ENCODE assay signal across 22 cellular contexts in genomic region chr2:95061119-95061512, GRCh38. TPM values are rescaled to one million over a fixed set of nuclear protein-coding genes. Genes with fewer than 3 reads are reported as not detected.
A peak's percentile ranks its signal among the peaks of the same experiment; 100 is the strongest.
DNase-seq lines count a peak whose midpoint lies in the region; ATAC-seq and TF ChIP-seq lines count a peak whose summit lies in the region.
"Had no signal": no experiment of that assay in that cellular context is flagged by ENCODE, and none has a peak within 500 bp of the region (broad histone marks: within the 10 kb centered on the region; RNA-seq: fewer than 3 reads in every experiment).

No MANE protein-coding gene starts in this region.

- H3K9me3 ChIP-seq in CD4-positive, alpha-beta memory T cell (ENCODE audit: control insufficient read depth in 1 of 2, low read length in 2 of 2): no peaks in the 10 kb centered on the region
- H3K9me3 ChIP-seq: ascending aorta, MG63, psoas muscle, SK-N-SH, upper lobe of left lung had no signal

- no peak for DNase-seq in activated CD4-positive, alpha-beta T cell treated with anti-CD3 and anti-CD28 coated beads, Interleukin-2, amount 10 ng/mL, durations not matched to agents 7 days and 5 days
- no peak for DNase-seq in activated CD4-positive, alpha-beta T cell treated with anti-CD3 and anti-CD28 coated beads, Interleukin-2, amount 50 U/mL, for 1 hour
- DNase-seq in CD4-positive, alpha-beta memory T cell: no peak
- no peak for DNase-seq in activated T-helper 2 cell treated with anti-CD3 and anti-CD28 coated beads, Interferon-gamma antibody, Interleukin-2, Interleukin-4, amounts not matched to agents 10 μg/mL and 5 μg/mL and 100 μg/mL, durations not matched to agents 14 hours and 24 hours and 36 hours (ENCODE audit: low spot score)
- no peak for DNase-seq in naive thymus-derived CD8-positive, alpha-beta T cell
- DNase-seq in CD14-positive monocyte (ENCODE audit: low spot score): no peak
- no peak for DNase-seq in NCI-H2196 treated with DMSO at 0.1 percent for 48 hours (lab: John Stamatoyannopoulos, UW; ENCODE audit: unreplicated experiment)
- DNase-seq: DMS79 treated with DMSO at 0.1 percent for 48 hours, MG63, NCI-H1417, NCI-H446, psoas muscle, T1000 had no signal

- intact Hi-C loops in CD4-positive, alpha-beta memory T cell (cut with micrococcal nuclease): no loop called here
- intact Hi-C loops in activated T-helper 2 cell treated with anti-CD3 and anti-CD28 coated beads, Interferon-gamma antibody, Interleukin-2, Interleukin-4, amounts not matched to agents 10 μg/mL and 5 μg/mL and 100 μg/mL, durations not matched to agents 14 hours and 24 hours and 36 hours (cut with micrococcal nuclease): no loop called here
- intact Hi-C loops in CD14-positive monocyte (cut with micrococcal nuclease): no loop called here

- no peak for ATAC-seq in naive thymus-derived CD8-positive, alpha-beta T cell
- ATAC-seq in GM19035 (IDR thresholded peaks at IDR 0.05; ENCODE audit: unreplicated experiment): no peak
- ATAC-seq: psoas muscle had no signal

- H3K27ac ChIP-seq in CD4-positive, alpha-beta memory T cell (ENCODE audit: low read depth, low read length): no peak overlapping the region
- H3K27ac ChIP-seq: A549, ascending aorta, psoas muscle, upper lobe of left lung had no signal

- H3K4me3 ChIP-seq in CD4-positive, alpha-beta memory T cell (ENCODE audit: low read length in 2 of 2): no peak overlapping the region
- H3K4me3 ChIP-seq: A549, ascending aorta, MG63, psoas muscle, upper lobe of left lung had no signal

- H3K36me3 Mint-ChIP-seq in activated CD4-positive, alpha-beta T cell treated with anti-CD3 and anti-CD28 coated beads, Interleukin-2, amount 10 ng/mL, durations not matched to agents 7 days and 5 days (ENCODE audit: low read depth): peaks cover 3% of the 10 kb centered on the region
- H3K36me3 Mint-ChIP-seq in CD4-positive, alpha-beta memory T cell: no peaks in the 10 kb centered on the region
- no peaks in the 10 kb centered on the region for H3K36me3 Mint-ChIP-seq in activated T-helper 2 cell treated with anti-CD3 and anti-CD28 coated beads, Interferon-gamma antibody, Interleukin-2, Interleukin-4, amounts not matched to agents 10 μg/mL and 5 μg/mL and 100 μg/mL, durations not matched to agents 14 hours and 24 hours and 36 hours (ENCODE audit: low read depth)
- H3K36me3 Mint-ChIP-seq in naive thymus-derived CD8-positive, alpha-beta T cell: no peaks in the 10 kb centered on the region
- no peaks in the 10 kb centered on the region for H3K36me3 Mint-ChIP-seq in CD14-positive monocyte

- POLR2A ChIA-PET in activated CD4-positive, alpha-beta T cell treated with anti-CD3 and anti-CD28 coated beads, Interleukin-2, amount 10 ng/mL, durations not matched to agents 7 days and 5 days (lab: Charles Lee): no interaction called here
- POLR2A ChIA-PET in CD4-positive, alpha-beta memory T cell (lab: Charles Lee; ENCODE audit: partially characterized antibody): interaction anchor here (0.6 to 17.6 kb wide), 5 partner anchors 8 to 39 kb away, joined by 3 to 225 read pairs (median 4); no protein-coding TSS in a partner anchor
- POLR2A ChIA-PET in naive thymus-derived CD8-positive, alpha-beta T cell (lab: Charles Lee): interaction anchor here (0.7 to 20.2 kb wide), 4 partner anchors 7 to 36 kb away, joined by 3 to 537 read pairs (median 56); partner anchors contain the start of gene MAL

- no peaks in the 10 kb centered on the region for H3K27me3 ChIP-seq in CD4-positive, alpha-beta memory T cell (ENCODE audit: insufficient read depth, low read length)
- H3K27me3 ChIP-seq: ascending aorta, MG63, upper lobe of left lung had no signal

- H3K36me3 ChIP-seq in CD4-positive, alpha-beta memory T cell (ENCODE audit: insufficient read depth, low read length): no peaks in the 10 kb centered on the region
- H3K36me3 ChIP-seq: ascending aorta, MG63, upper lobe of left lung had no signal

- no peak for TF ChIP-seq CTCF in CD14-positive monocyte (IDR thresholded peaks at IDR 0.05)

- peak overlapping the region; percentile 91 for H3K27ac Mint-ChIP-seq in activated CD4-positive, alpha-beta T cell treated with anti-CD3 and anti-CD28 coated beads, Interleukin-2, amount 10 ng/mL, durations not matched to agents 7 days and 5 days
- H3K27ac Mint-ChIP-seq in CD4-positive, alpha-beta memory T cell: peak overlapping the region in 4 of 7 donors; percentile 13 to 74 (median 60)
- H3K27ac Mint-ChIP-seq in activated T-helper 2 cell treated with anti-CD3 and anti-CD28 coated beads, Interferon-gamma antibody, Interleukin-2, Interleukin-4, amounts not matched to agents 10 μg/mL and 5 μg/mL and 100 μg/mL, durations not matched to agents 14 hours and 24 hours and 36 hours: peak overlapping the region; percentile 48
- H3K27ac Mint-ChIP-seq in naive thymus-derived CD8-positive, alpha-beta T cell: peak overlapping the region in 8 of 10 donors; percentile 20 to 94 (median 78)
- H3K27ac Mint-ChIP-seq in CD14-positive monocyte: no peak overlapping the region

- peaks cover 49% of the 10 kb centered on the region for H3K4me1 Mint-ChIP-seq in activated CD4-positive, alpha-beta T cell treated with anti-CD3 and anti-CD28 coated beads, Interleukin-2, amount 10 ng/mL, durations not matched to agents 7 days and 5 days
- peaks cover 18 to 46% (median 35%) of the 10 kb centered on the region in 4 donors for H3K4me1 Mint-ChIP-seq in CD4-positive, alpha-beta memory T cell
- peaks cover 24% of the 10 kb centered on the region for H3K4me1 Mint-ChIP-seq in activated T-helper 2 cell treated with anti-CD3 and anti-CD28 coated beads, Interferon-gamma antibody, Interleukin-2, Interleukin-4, amounts not matched to agents 10 μg/mL and 5 μg/mL and 100 μg/mL, durations not matched to agents 14 hours and 24 hours and 36 hours (ENCODE audit: low read depth)
- peaks cover 27 to 49% (median 43%) of the 10 kb centered on the region in 4 donors for H3K4me1 Mint-ChIP-seq in naive thymus-derived CD8-positive, alpha-beta T cell
- no peaks in the 10 kb centered on the region for H3K4me1 Mint-ChIP-seq in CD14-positive monocyte

- CTCF ChIA-PET in activated CD4-positive, alpha-beta T cell treated with anti-CD3 and anti-CD28 coated beads, Interleukin-2, amount 10 ng/mL, durations not matched to agents 7 days and 5 days (lab: Charles Lee): interaction anchor here (0.5 to 8.6 kb wide), 4 partner anchors 8 to 1261 kb away, joined by 4 to 92 read pairs (median 4); no protein-coding TSS in a partner anchor
- CTCF ChIA-PET in CD4-positive, alpha-beta memory T cell (lab: Charles Lee; ENCODE audit: partially characterized antibody): interaction anchor here (2.5 to 9.8 kb wide), 4 partner anchors 8 to 54 kb away, joined by 8 to 153 read pairs (median 40); partner anchors contain the start of gene MAL

- H3K4me3 Mint-ChIP-seq in activated CD4-positive, alpha-beta T cell treated with anti-CD3 and anti-CD28 coated beads, Interleukin-2, amount 10 ng/mL, durations not matched to agents 7 days and 5 days: no peak overlapping the region
- peak overlapping the region in 1 of 8 donors; percentile 12 for H3K4me3 Mint-ChIP-seq in CD4-positive, alpha-beta memory T cell
- H3K4me3 Mint-ChIP-seq in activated T-helper 2 cell treated with anti-CD3 and anti-CD28 coated beads, Interferon-gamma antibody, Interleukin-2, Interleukin-4, amounts not matched to agents 10 μg/mL and 5 μg/mL and 100 μg/mL, durations not matched to agents 14 hours and 24 hours and 36 hours (ENCODE audit: low read depth): no peak overlapping the region
- H3K4me3 Mint-ChIP-seq in naive thymus-derived CD8-positive, alpha-beta T cell: peak overlapping the region in 2 of 10 donors; percentile 20 to 49
- H3K4me3 Mint-ChIP-seq in CD14-positive monocyte: no peak overlapping the region

- H3K4me1 ChIP-seq in CD4-positive, alpha-beta memory T cell (ENCODE audit: insufficient read depth, low read length): peaks cover 38% of the 10 kb centered on the region
- H3K4me1 ChIP-seq: A549, ascending aorta, psoas muscle, upper lobe of left lung had no signal

- H3K27me3 Mint-ChIP-seq in activated CD4-positive, alpha-beta T cell treated with anti-CD3 and anti-CD28 coated beads, Interleukin-2, amount 10 ng/mL, durations not matched to agents 7 days and 5 days: no peaks in the 10 kb centered on the region
- H3K27me3 Mint-ChIP-seq in CD4-positive, alpha-beta memory T cell: no peaks in the 10 kb centered on the region
- H3K27me3 Mint-ChIP-seq in activated T-helper 2 cell treated with anti-CD3 and anti-CD28 coated beads, Interferon-gamma antibody, Interleukin-2, Interleukin-4, amounts not matched to agents 10 μg/mL and 5 μg/mL and 100 μg/mL, durations not matched to agents 14 hours and 24 hours and 36 hours (ENCODE audit: low read depth): no peaks in the 10 kb centered on the region
- H3K27me3 Mint-ChIP-seq in naive thymus-derived CD8-positive, alpha-beta T cell: no peaks in the 10 kb centered on the region
- H3K27me3 Mint-ChIP-seq in CD14-positive monocyte (ENCODE audit: low read depth in 3 of 3): peaks cover 0 to 7% (median 3%) of the 10 kb centered on the region in 3 donors

- no peaks in the 10 kb centered on the region for H3K9me3 Mint-ChIP-seq in activated CD4-positive, alpha-beta T cell treated with anti-CD3 and anti-CD28 coated beads, Interleukin-2, amount 10 ng/mL, durations not matched to agents 7 days and 5 days
- no peaks in the 10 kb centered on the region for H3K9me3 Mint-ChIP-seq in CD4-positive, alpha-beta memory T cell
- H3K9me3 Mint-ChIP-seq in activated T-helper 2 cell treated with anti-CD3 and anti-CD28 coated beads, Interferon-gamma antibody, Interleukin-2, Interleukin-4, amounts not matched to agents 10 μg/mL and 5 μg/mL and 100 μg/mL, durations not matched to agents 14 hours and 24 hours and 36 hours: no peaks in the 10 kb centered on the region
- H3K9me3 Mint-ChIP-seq in naive thymus-derived CD8-positive, alpha-beta T cell: no peaks in the 10 kb centered on the region
- peaks cover 0 to 2% (median 0%) of the 10 kb centered on the region in 7 donors for H3K9me3 Mint-ChIP-seq in CD14-positive monocyte

RNA-seq across cellular contexts. Expression of gene MAL, which starts 35.6 kb away (rescaled TPM):
- 100 to 1,000 TPM; 237 to 339 TPM for total RNA-seq in activated CD4-positive, alpha-beta T cell treated with anti-CD3 and anti-CD28 coated beads, Interleukin-2, amount 10 ng/mL, durations not matched to agents 7 days and 5 days
- 100 to 1,000 TPM; 108 to 113 TPM for total RNA-seq in CD4-positive, alpha-beta memory T cell
- polyA plus RNA-seq in CD4-positive, alpha-beta memory T cell: 100 to 1,000 TPM; 271 to 274 TPM
- 101 and 117 TPM in 2 replicates for total RNA-seq in activated T-helper 2 cell treated with anti-CD3 and anti-CD28 coated beads, Interferon-gamma antibody, Interleukin-2, Interleukin-4, amounts not matched to agents 10 μg/mL and 5 μg/mL and 100 μg/mL, durations not matched to agents 14 hours and 24 hours and 36 hours
- 100 to 1,000 TPM; 116 to 117 TPM for total RNA-seq in naive thymus-derived CD8-positive, alpha-beta T cell
- polyA plus RNA-seq in naive thymus-derived CD8-positive, alpha-beta T cell: 100 to 1,000 TPM; 158 to 284 (median 273) TPM
- polyA plus RNA-seq in CD14-positive monocyte: under 1 TPM; 0.39 to 0.48 TPM
- total RNA-seq: ascending aorta, dermis microvascular lymphatic vessel endothelial cell, endothelial cell of umbilical vein, lung microvascular endothelial cell, OCI-LY7 had no signal
- polyA plus RNA-seq: A549, endothelial cell of umbilical vein, SK-N-SH had no signal

Comparison
In these comparisons a context has a peak if more than half of its experiments do, and no peak if none do; other contexts are left out.
1. H3K27ac Mint-ChIP-seq: peak in activated CD4-positive, alpha-beta T cell treated with anti-CD3 and anti-CD28 coated beads, Interleukin-2, amount 10 ng/mL, durations not matched to agents 7 days and 5 days (single experiment), CD4-positive, alpha-beta memory T cell (4 of 7), activated T-helper 2 cell treated with anti-CD3 and anti-CD28 coated beads, Interferon-gamma antibody, Interleukin-2, Interleukin-4, amounts not matched to agents 10 μg/mL and 5 μg/mL and 100 μg/mL, durations not matched to agents 14 hours and 24 hours and 36 hours (single experiment) and naive thymus-derived CD8-positive, alpha-beta T cell (8 of 10); none in CD14-positive monocyte (0 of 7).